Comparison of ENCODE assay signal across 8 cellular contexts in genomic region chr1:203607169-203607873, GRCh38. TPM values are rescaled to one million over a fixed set of nuclear protein-coding genes. Genes with fewer than 3 reads are reported as not detected.
DNase-seq lines count a peak whose midpoint lies in the region; ATAC-seq and TF ChIP-seq lines count a peak whose summit lies in the region.

No MANE protein-coding gene starts in this region.

- H3K4me1 Mint-ChIP-seq in CD8-positive, alpha-beta memory T cell: peaks cover 41 to 65% (median 63%) of the 10 kb centered on the region in 3 donors
- peaks cover 59% of the 10 kb centered on the region for H3K4me1 Mint-ChIP-seq in activated T-cell treated with anti-CD3 and anti-CD28 coated beads, Interleukin-2, amount 50 U/mL, for 24 hours (ENCODE audit: low read depth)
- peaks cover 16% of the 10 kb centered on the region for H3K4me1 Mint-ChIP-seq in Calu3 (ENCODE audit: low read depth, unreplicated experiment)

- H3K27me3 ChIP-seq in CD8-positive, alpha-beta memory T cell (ENCODE audit: insufficient read depth, low read length, poor library complexity, severe bottlenecking): no peaks in the 10 kb centered on the region

- H3K4me1 ChIP-seq in CD8-positive, alpha-beta memory T cell (ENCODE audit: insufficient read depth, low read length): peaks cover 37% of the 10 kb centered on the region

- H3K27me3 Mint-ChIP-seq in CD8-positive, alpha-beta memory T cell: peaks cover 0 to 1% of the 10 kb centered on the region in 2 donors
- H3K27me3 Mint-ChIP-seq in activated T-cell treated with anti-CD3 and anti-CD28 coated beads, Interleukin-2, amount 50 U/mL, for 24 hours: no peaks in the 10 kb centered on the region
- H3K27me3 Mint-ChIP-seq in Calu3 (ENCODE audit: unreplicated experiment): peaks cover 27% of the 10 kb centered on the region

- CTCF ChIA-PET in CD8-positive, alpha-beta memory T cell (lab: Charles Lee): interaction anchor here (0.6 to 6.0 kb wide), 12 partner anchors 9 to 340 kb away, joined by 3 to 36 read pairs (median 4); partner anchors contain the start of gene ATP2B4
- CTCF ChIA-PET in Calu3 (lab: Charles Lee): interaction anchor here (2.3 kb wide), 1 partner anchor 103 kb away, joined by 10 read pairs; no protein-coding TSS in a partner anchor

- H3K36me3 ChIP-seq in CD8-positive, alpha-beta memory T cell (ENCODE audit: insufficient read depth, low read length): no peaks in the 10 kb centered on the region

- no peaks in the 10 kb centered on the region for H3K36me3 Mint-ChIP-seq in CD8-positive, alpha-beta memory T cell
- no peaks in the 10 kb centered on the region for H3K36me3 Mint-ChIP-seq in activated T-cell treated with anti-CD3 and anti-CD28 coated beads, Interleukin-2, amount 50 U/mL, for 24 hours (ENCODE audit: low read depth)
- H3K36me3 Mint-ChIP-seq in Calu3 (ENCODE audit: insufficient read depth, unreplicated experiment): no peaks in the 10 kb centered on the region

- peak overlapping the region; percentile 83 to 100 (median 98) for H3K27ac Mint-ChIP-seq in CD8-positive, alpha-beta memory T cell
- peak overlapping the region; percentile 89 for H3K27ac Mint-ChIP-seq in activated T-cell treated with anti-CD3 and anti-CD28 coated beads, Interleukin-2, amount 50 U/mL, for 24 hours
- no peak overlapping the region for H3K27ac Mint-ChIP-seq in Calu3 (ENCODE audit: unreplicated experiment)

- peak overlapping the region; percentile 16 to 93 (median 81) for H3K4me3 Mint-ChIP-seq in CD8-positive, alpha-beta memory T cell
- H3K4me3 Mint-ChIP-seq in activated T-cell treated with anti-CD3 and anti-CD28 coated beads, Interleukin-2, amount 50 U/mL, for 24 hours: peak overlapping the region; percentile 60
- no peak overlapping the region for H3K4me3 Mint-ChIP-seq in Calu3 (ENCODE audit: low read depth, unreplicated experiment)

- ATAC-seq in GM18909 (IDR thresholded peaks at IDR 0.05; ENCODE audit: poor library complexity, unreplicated experiment) (no peak), GM18867 (IDR thresholded peaks at IDR 0.05; ENCODE audit: unreplicated experiment) (no peak)

- peak; percentile 50 to 88 (median 70) for DNase-seq in CD8-positive, alpha-beta memory T cell
- DNase-seq in OCI-M2 (lab: John Stamatoyannopoulos, UW; ENCODE audit: unreplicated experiment): peak; percentile 43
- DNase-seq in activated T-cell treated with anti-CD3 and anti-CD28 coated beads, Interleukin-2, amount 50 U/mL, for 24 hours: peak; percentile 69
- peak; percentile 93 for DNase-seq in foreskin melanocyte
- DNase-seq in stimulated activated CD4-positive, alpha-beta T cell treated with anti-CD3 and anti-CD28 coated beads, Interleukin-4, amount 100 ng/mL, for 4 hours: peak; percentile 36 to 60
- DNase-seq in Calu3: no peak

- peak overlapping the region; percentile 32 for H3K4me3 ChIP-seq in CD8-positive, alpha-beta memory T cell (ENCODE audit: low read length)

- peak overlapping the region; percentile 35 for H3K27ac ChIP-seq in CD8-positive, alpha-beta memory T cell (ENCODE audit: low read depth, low read length)

- no peaks in the 10 kb centered on the region for H3K9me3 Mint-ChIP-seq in CD8-positive, alpha-beta memory T cell
- H3K9me3 Mint-ChIP-seq in activated T-cell treated with anti-CD3 and anti-CD28 coated beads, Interleukin-2, amount 50 U/mL, for 24 hours: no peaks in the 10 kb centered on the region
- H3K9me3 Mint-ChIP-seq in Calu3 (ENCODE audit: low read depth, unreplicated experiment): no peaks in the 10 kb centered on the region

- TF ChIP-seq CTCF in Calu3 (IDR thresholded peaks at IDR 0.05; ENCODE audit: unreplicated experiment): no peak

- POLR2A ChIA-PET in CD8-positive, alpha-beta memory T cell (lab: Charles Lee): interaction anchor here (0.9 to 1.5 kb wide), 4 partner anchors 10 to 67 kb away, joined by 4 to 13 read pairs (median 4); partner anchors contain the start of gene ATP2B4

- intact Hi-C loops in Calu3 (cut with micrococcal nuclease; ENCODE audit: unreplicated experiment): loop anchor here (5.0 kb wide), 1 partner anchor 95 kb away; no protein-coding TSS in a partner anchor

- no peaks in the 10 kb centered on the region for H3K9me3 ChIP-seq in CD8-positive, alpha-beta memory T cell (ENCODE audit: low read length)

- BruUV-seq in Calu3 (replicated peaks; lab: Mats Ljungman, UMichigan): no TSS peak

RNA-seq across cellular contexts. Expression of gene ATP2B4, which starts 19.3 kb away (rescaled TPM):
- 10 to 100 TPM; 26.8 to 28.9 TPM for total RNA-seq in CD8-positive, alpha-beta memory T cell
- 37.7 TPM for polyA plus RNA-seq in CD8-positive, alpha-beta memory T cell
- 1.9 and 3.9 TPM in 2 replicates for total RNA-seq in Calu3 (2022)
